ENCODE assay signal across 11 cellular contexts in genomic region chr2:235594964-235595363, GRCh38.
"Had no signal": no experiment of that assay in that cellular context is flagged by ENCODE, and none has a peak within 500 bp of the region (broad histone marks: within the 10 kb centered on the region; RNA-seq: fewer than 3 reads in every experiment).

No MANE protein-coding gene starts in this region.

- H3K9ac ChIP-seq: parathyroid adenoma had no signal

- H3K36me3 ChIP-seq: left lung, suprapubic skin, thyroid gland, upper lobe of left lung, uterus had no signal

- H3K27me3 ChIP-seq: foreskin keratinocyte, left lung, suprapubic skin, thyroid gland, upper lobe of left lung, uterus had no signal

- H3K4me3 ChIP-seq: left lung, lung, psoas muscle, suprapubic skin, thyroid gland, upper lobe of left lung, uterus had no signal

- H3K27ac ChIP-seq: foreskin keratinocyte, left lung, parathyroid adenoma, psoas muscle, suprapubic skin, thyroid gland, upper lobe of left lung, uterus had no signal

- DNase-seq: left lung; stimulated activated naive CD4-positive, alpha-beta T cell treated with Interleukin-2 at 50 U/mL for 16 hours had no signal

- ATAC-seq: natural killer cell treated with Interleukin-12 subunit alpha and Interleukin-12 subunit beta and Interleukin-15 and Interleukin-18, amount 100 ng/mL, for 72 hours had no signal

- H3K4me1 ChIP-seq: foreskin keratinocyte, left lung, parathyroid adenoma, psoas muscle, suprapubic skin, thyroid gland had no signal

- H3K9me3 ChIP-seq: left lung, psoas muscle, suprapubic skin, thyroid gland, upper lobe of left lung, uterus had no signal

- H2AFZ ChIP-seq: parathyroid adenoma had no signal
